1 cellular context compared by ENCODE assay signal in the genomic region with DNA sequence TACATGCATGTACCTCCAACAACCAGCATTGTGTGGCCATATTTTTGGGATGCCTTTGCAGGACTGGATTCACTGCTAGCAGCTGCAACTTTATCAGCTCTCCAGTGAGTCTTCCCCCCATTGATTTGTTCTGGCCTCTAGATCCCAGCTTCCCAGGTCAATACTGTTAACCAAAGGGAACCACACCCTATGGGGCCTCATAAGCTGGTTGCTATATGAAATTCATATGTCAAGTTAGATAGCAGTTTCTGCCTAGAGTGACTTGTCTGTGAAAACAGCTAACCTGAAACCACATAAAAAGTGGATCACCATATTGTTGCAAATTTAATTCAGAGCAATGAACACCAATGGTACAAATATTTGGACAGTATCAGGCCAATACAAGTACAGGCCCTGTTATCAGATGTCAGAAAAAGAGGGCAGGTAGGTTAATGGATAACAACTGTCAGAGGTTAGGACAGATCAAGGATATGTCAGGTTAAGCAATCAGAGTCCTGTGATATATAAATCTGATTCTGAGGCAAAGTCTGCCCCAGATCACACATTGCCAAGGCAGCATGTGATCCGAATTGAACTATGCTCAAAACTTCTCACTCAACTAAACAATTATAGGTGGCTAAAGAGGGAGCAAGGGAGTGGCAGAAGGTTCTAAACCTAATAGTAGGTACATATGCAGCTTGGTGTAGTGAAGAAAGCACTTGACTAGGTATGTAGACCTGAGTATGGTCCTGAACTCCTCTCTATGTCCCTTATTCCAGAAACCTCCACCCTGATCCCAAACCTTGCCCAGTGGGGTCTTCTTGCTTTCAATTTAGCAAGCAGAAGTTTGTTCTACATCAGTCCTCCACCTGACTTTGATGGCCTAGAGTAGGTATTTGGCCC.
TF ChIP-seq lines count a peak whose summit lies in the region.

No MANE protein-coding gene starts in this region.

TF ChIP-seq in HepG2, 621 proteins besides CTCF, POLR2A, EP300 and RAD21 (continued from another document and continues in another):
- TF ChIP-seq, protein P1, sequence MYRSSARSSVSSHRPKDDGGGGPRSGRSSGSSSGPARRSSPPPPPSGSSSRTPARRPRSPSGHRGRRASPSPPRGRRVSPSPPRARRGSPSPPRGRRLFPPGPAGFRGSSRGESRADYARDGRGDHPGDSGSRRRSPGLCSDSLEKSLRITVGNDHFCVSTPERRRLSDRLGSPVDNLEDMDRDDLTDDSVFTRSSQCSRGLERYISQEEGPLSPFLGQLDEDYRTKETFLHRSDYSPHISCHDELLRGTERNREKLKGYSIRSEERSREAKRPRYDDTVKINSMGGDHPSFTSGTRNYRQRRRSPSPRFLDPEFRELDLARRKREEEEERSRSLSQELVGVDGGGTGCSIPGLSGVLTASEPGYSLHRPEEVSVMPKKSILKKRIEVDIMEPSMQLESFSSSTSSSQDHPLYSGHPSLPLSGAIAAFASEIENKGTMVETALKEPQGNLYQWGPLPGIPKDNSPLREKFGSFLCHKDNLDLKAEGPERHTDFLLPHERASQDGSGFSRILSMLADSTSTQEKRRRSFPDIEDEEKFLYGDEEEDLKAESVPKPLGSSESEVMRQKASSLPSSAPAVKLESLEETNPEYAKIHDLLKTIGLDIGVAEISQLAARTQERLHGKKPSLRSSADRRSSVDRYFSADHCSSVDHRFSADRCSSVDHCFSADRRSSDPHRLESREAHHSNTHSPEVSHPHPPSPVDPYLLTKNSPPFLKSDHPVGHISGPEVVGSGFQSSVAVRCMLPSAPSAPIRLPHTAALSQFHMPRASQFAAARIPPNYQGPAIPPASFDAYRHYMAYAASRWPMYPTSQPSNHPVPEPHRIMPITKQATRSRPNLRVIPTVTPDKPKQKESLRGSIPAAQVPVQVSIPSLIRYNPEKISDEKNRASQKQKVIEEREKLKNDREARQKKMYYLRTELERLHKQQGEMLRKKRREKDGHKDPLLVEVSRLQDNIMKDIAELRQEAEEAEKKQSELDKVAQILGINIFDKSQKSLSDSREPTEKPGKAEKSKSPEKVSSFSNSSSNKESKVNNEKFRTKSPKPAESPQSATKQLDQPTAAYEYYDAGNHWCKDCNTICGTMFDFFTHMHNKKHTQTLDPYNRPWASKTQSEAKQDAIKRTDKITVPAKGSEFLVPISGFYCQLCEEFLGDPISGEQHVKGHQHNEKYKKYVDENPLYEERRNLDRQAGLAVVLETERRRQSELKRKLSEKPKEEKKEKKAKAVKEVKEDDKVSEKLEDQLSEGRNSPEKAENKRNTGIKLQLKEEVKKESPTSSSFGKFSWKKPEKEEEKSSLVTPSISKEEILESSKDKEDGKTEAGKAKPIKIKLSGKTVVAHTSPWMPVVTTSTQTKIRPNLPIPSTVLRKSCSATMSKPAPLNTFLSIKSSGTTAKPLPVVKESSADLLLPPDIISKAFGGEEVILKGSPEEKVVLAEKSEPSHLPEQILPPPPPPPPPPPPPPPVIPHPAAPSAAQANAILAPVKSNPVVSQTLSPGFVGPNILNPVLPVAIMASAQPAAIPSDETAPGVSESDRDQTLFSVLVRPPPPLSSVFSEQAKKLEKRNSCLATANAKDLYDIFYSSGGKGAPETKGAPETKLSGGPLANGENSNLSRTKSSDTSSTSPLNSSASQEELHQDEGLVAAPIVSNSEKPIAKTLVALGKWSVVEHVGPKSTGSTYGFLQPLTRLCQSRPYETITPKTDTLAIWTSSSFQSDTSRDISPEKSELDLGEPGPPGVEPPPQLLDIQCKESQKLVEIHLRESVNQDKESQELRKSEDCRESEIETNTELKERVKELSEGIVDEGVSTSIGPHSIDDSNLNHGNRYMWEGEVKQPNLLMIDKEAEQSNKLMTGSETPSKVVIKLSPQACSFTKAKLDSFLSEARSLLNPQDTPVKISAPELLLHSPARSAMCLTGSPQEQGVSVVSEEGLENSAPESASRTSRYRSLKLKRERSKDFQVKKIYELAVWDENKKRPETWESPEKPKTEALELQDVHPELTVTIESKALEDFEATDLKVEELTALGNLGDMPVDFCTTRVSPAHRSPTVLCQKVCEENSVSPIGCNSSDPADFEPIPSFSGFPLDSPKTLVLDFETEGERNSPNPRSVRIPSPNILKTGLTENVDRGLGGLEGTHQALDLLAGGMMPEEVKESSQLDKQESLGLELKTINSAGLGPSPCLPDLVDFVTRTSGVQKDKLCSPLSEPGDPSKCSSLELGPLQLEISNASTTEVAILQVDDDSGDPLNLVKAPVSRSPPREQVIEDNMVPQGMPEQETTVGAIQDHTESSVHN (CRISPR knock-in tag; IDR thresholded peaks at IDR 0.05): no peak
- TF ChIP-seq, protein P2, sequence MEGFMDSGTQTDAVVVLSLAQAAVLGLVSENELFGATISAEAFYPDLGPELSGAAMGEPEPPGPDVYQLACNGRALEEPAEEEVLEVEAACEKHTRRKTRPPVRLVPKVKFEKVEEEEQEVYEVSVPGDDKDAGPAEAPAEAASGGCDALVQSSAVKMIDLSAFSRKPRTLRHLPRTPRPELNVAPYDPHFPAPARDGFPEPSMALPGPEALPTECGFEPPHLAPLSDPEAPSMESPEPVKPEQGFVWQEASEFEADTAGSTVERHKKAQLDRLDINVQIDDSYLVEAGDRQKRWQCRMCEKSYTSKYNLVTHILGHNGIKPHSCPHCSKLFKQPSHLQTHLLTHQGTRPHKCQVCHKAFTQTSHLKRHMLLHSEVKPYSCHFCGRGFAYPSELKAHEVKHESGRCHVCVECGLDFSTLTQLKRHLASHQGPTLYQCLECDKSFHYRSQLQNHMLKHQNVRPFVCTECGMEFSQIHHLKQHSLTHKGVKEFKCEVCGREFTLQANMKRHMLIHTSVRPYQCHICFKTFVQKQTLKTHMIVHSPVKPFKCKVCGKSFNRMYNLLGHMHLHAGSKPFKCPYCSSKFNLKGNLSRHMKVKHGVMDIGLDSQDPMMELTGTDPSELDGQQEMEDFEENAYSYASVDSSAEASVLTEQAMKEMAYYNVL (CRISPR knock-in tag; IDR thresholded peaks at IDR 0.05; ENCODE audit: borderline replicate concordance): peak; percentile 61; the same call in 1 of the 2 replicates
- TF ChIP-seq, protein P3, sequence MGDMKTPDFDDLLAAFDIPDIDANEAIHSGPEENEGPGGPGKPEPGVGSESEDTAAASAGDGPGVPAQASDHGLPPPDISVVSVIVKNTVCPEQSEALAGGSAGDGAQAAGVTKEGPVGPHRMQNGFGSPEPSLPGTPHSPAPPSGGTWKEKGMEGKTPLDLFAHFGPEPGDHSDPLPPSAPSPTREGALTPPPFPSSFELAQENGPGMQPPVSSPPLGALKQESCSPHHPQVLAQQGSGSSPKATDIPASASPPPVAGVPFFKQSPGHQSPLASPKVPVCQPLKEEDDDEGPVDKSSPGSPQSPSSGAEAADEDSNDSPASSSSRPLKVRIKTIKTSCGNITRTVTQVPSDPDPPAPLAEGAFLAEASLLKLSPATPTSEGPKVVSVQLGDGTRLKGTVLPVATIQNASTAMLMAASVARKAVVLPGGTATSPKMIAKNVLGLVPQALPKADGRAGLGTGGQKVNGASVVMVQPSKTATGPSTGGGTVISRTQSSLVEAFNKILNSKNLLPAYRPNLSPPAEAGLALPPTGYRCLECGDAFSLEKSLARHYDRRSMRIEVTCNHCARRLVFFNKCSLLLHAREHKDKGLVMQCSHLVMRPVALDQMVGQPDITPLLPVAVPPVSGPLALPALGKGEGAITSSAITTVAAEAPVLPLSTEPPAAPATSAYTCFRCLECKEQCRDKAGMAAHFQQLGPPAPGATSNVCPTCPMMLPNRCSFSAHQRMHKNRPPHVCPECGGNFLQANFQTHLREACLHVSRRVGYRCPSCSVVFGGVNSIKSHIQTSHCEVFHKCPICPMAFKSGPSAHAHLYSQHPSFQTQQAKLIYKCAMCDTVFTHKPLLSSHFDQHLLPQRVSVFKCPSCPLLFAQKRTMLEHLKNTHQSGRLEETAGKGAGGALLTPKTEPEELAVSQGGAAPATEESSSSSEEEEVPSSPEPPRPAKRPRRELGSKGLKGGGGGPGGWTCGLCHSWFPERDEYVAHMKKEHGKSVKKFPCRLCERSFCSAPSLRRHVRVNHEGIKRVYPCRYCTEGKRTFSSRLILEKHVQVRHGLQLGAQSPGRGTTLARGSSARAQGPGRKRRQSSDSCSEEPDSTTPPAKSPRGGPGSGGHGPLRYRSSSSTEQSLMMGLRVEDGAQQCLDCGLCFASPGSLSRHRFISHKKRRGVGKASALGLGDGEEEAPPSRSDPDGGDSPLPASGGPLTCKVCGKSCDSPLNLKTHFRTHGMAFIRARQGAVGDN (CRISPR knock-in tag; IDR thresholded peaks at IDR 0.05): peak; percentile 7; the same call in 1 of the 2 replicates
- TF ChIP-seq ZNF605 (CRISPR knock-in tag; IDR thresholded peaks at IDR 0.05) (peak; percentile 95), ZNF563 (CRISPR knock-in tag; IDR thresholded peaks at IDR 0.05) (no peak), ZNF367 (CRISPR knock-in tag; IDR thresholded peaks at IDR 0.05; ENCODE audit: borderline replicate concordance) (no peak), TEAD3 (CRISPR knock-in tag; optimal IDR thresholded peaks at IDR 0.05; ENCODE audit: borderline replicate concordance) (peak; percentile 70), KMT2A (CRISPR knock-in tag; IDR thresholded peaks at IDR 0.05) (no peak), ZNF468 (CRISPR knock-in tag; IDR thresholded peaks at IDR 0.05) (peak; percentile 90; the same call in 1 of the 2 replicates), CCDC6 (CRISPR knock-in tag; IDR thresholded peaks at IDR 0.05) (no peak), ZNF724P (CRISPR knock-in tag; IDR thresholded peaks at IDR 0.05; ENCODE audit: borderline replicate concordance) (peak; percentile 23; the same call in 1 of the 2 replicates)
- TF ChIP-seq, protein P4, sequence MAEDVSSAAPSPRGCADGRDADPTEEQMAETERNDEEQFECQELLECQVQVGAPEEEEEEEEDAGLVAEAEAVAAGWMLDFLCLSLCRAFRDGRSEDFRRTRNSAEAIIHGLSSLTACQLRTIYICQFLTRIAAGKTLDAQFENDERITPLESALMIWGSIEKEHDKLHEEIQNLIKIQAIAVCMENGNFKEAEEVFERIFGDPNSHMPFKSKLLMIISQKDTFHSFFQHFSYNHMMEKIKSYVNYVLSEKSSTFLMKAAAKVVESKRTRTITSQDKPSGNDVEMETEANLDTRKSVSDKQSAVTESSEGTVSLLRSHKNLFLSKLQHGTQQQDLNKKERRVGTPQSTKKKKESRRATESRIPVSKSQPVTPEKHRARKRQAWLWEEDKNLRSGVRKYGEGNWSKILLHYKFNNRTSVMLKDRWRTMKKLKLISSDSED (CRISPR knock-in tag; IDR thresholded peaks at IDR 0.05): no peak
- TF ChIP-seq, protein P5, sequence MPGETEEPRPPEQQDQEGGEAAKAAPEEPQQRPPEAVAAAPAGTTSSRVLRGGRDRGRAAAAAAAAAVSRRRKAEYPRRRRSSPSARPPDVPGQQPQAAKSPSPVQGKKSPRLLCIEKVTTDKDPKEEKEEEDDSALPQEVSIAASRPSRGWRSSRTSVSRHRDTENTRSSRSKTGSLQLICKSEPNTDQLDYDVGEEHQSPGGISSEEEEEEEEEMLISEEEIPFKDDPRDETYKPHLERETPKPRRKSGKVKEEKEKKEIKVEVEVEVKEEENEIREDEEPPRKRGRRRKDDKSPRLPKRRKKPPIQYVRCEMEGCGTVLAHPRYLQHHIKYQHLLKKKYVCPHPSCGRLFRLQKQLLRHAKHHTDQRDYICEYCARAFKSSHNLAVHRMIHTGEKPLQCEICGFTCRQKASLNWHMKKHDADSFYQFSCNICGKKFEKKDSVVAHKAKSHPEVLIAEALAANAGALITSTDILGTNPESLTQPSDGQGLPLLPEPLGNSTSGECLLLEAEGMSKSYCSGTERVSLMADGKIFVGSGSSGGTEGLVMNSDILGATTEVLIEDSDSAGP (CRISPR knock-in tag; IDR thresholded peaks at IDR 0.05; ENCODE audit: borderline replicate concordance): peak; percentile 23; the same call in 1 of the 2 replicates
- TF ChIP-seq, protein P6, sequence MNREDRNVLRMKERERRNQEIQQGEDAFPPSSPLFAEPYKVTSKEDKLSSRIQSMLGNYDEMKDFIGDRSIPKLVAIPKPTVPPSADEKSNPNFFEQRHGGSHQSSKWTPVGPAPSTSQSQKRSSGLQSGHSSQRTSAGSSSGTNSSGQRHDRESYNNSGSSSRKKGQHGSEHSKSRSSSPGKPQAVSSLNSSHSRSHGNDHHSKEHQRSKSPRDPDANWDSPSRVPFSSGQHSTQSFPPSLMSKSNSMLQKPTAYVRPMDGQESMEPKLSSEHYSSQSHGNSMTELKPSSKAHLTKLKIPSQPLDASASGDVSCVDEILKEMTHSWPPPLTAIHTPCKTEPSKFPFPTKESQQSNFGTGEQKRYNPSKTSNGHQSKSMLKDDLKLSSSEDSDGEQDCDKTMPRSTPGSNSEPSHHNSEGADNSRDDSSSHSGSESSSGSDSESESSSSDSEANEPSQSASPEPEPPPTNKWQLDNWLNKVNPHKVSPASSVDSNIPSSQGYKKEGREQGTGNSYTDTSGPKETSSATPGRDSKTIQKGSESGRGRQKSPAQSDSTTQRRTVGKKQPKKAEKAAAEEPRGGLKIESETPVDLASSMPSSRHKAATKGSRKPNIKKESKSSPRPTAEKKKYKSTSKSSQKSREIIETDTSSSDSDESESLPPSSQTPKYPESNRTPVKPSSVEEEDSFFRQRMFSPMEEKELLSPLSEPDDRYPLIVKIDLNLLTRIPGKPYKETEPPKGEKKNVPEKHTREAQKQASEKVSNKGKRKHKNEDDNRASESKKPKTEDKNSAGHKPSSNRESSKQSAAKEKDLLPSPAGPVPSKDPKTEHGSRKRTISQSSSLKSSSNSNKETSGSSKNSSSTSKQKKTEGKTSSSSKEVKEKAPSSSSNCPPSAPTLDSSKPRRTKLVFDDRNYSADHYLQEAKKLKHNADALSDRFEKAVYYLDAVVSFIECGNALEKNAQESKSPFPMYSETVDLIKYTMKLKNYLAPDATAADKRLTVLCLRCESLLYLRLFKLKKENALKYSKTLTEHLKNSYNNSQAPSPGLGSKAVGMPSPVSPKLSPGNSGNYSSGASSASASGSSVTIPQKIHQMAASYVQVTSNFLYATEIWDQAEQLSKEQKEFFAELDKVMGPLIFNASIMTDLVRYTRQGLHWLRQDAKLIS (CRISPR knock-in tag; IDR thresholded peaks at IDR 0.05): peak; percentile 9; the same call in 1 of the 2 replicates
- TF ChIP-seq, protein P7, sequence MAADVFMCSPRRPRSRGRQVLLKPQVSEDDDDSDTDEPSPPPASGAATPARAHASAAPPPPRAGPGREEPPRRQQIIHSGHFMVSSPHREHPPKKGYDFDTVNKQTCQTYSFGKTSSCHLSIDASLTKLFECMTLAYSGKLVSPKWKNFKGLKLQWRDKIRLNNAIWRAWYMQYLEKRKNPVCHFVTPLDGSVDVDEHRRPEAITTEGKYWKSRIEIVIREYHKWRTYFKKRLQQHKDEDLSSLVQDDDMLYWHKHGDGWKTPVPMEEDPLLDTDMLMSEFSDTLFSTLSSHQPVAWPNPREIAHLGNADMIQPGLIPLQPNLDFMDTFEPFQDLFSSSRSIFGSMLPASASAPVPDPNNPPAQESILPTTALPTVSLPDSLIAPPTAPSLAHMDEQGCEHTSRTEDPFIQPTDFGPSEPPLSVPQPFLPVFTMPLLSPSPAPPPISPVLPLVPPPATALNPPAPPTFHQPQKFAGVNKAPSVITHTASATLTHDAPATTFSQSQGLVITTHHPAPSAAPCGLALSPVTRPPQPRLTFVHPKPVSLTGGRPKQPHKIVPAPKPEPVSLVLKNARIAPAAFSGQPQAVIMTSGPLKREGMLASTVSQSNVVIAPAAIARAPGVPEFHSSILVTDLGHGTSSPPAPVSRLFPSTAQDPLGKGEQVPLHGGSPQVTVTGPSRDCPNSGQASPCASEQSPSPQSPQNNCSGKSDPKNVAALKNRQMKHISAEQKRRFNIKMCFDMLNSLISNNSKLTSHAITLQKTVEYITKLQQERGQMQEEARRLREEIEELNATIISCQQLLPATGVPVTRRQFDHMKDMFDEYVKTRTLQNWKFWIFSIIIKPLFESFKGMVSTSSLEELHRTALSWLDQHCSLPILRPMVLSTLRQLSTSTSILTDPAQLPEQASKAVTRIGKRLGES (CRISPR knock-in tag; IDR thresholded peaks at IDR 0.05; ENCODE audit: borderline replicate concordance): no peak
- TF ChIP-seq, protein P8, sequence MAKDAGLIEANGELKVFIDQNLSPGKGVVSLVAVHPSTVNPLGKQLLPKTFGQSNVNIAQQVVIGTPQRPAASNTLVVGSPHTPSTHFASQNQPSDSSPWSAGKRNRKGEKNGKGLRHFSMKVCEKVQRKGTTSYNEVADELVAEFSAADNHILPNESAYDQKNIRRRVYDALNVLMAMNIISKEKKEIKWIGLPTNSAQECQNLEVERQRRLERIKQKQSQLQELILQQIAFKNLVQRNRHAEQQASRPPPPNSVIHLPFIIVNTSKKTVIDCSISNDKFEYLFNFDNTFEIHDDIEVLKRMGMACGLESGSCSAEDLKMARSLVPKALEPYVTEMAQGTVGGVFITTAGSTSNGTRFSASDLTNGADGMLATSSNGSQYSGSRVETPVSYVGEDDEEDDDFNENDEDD (CRISPR knock-in tag; IDR thresholded peaks at IDR 0.05; ENCODE audit: borderline replicate concordance): peak; percentile 54; the same call in 1 of the 2 replicates
